25 cellular contexts compared by ENCODE assay signal in genomic region chr1:109269981-109270622, GRCh38. TPM values are rescaled to one million over a fixed set of nuclear protein-coding genes. Genes with fewer than 3 reads are reported as not detected.
DNase-seq lines count a peak whose midpoint lies in the region; ATAC-seq, FAIRE-seq and TF ChIP-seq lines count a peak whose summit lies in the region.
"Had no signal": no experiment of that assay in that cellular context is flagged by ENCODE, and none has a peak within 500 bp of the region (broad histone marks: within the 10 kb centered on the region; RNA-seq: fewer than 3 reads in every experiment).

No MANE protein-coding gene starts in this region.

- intact Hi-C loops in posterior vena cava (cut with DNase I): loop anchor here in 1 of 2 donors (10.0 kb wide), 1 partner anchor 265 kb away; the partner anchor contains the start of gene GPR61

- H3K36me3 Mint-ChIP-seq in astrocyte (ENCODE audit: low read depth, unreplicated experiment) (peaks cover 14% of the 10 kb centered on the region), WTC11 (peaks cover 9% of the 10 kb centered on the region)

- no peak overlapping the region for H3K4me2 ChIP-seq in astrocyte (ENCODE audit: low read length)
- H3K4me2 ChIP-seq: PC-9 had no signal

- no peaks in the 10 kb centered on the region for H4K20me1 ChIP-seq in astrocyte (ENCODE audit: insufficient read depth, low read length)

- H3K27me3 ChIP-seq in H7 (ENCODE audit: control insufficient read depth, insufficient read depth, low read length): no peaks in the 10 kb centered on the region
- no peaks in the 10 kb centered on the region for H3K27me3 ChIP-seq in astrocyte (ENCODE audit: insufficient read depth, low read length)
- H3K27me3 ChIP-seq in layer of hippocampus (ENCODE audit: control insufficient read depth, insufficient read depth, low read length): no peaks in the 10 kb centered on the region

- H3K4me3 Mint-ChIP-seq in astrocyte (ENCODE audit: unreplicated experiment): no peak overlapping the region
- no peak overlapping the region for H3K4me3 Mint-ChIP-seq in WTC11

- CTCF ChIA-PET in WTC11 (lab: Charles Lee): interaction anchor here (1.0 kb wide), 1 partner anchor 79 kb away, joined by 3 read pairs; no protein-coding TSS in a partner anchor

- no peak overlapping the region for H2AFZ ChIP-seq in astrocyte (ENCODE audit: low read depth, low read length)
- H2AFZ ChIP-seq: PC-9 had no signal

- H3K27ac ChIP-seq in astrocyte (ENCODE audit: low read depth, low read length) (no peak overlapping the region), layer of hippocampus (ENCODE audit: low read depth, low read length) (peak overlapping the region; percentile 12)
- H3K27ac ChIP-seq: C4-2B, PC-9 had no signal

- no peak for FAIRE-seq in astrocyte (lab: Jason Lieb, UNC)
- FAIRE-seq: A204.1, D721Med had no signal

- ATAC-seq in GM19023 (IDR thresholded peaks at IDR 0.05; ENCODE audit: unreplicated experiment): no peak
- ATAC-seq in GM18873 (IDR thresholded peaks at IDR 0.05; ENCODE audit: low FRiP score, unreplicated experiment): no peak
- no peak for ATAC-seq in WTC11

- H3K27ac Mint-ChIP-seq in astrocyte (ENCODE audit: unreplicated experiment) (peak overlapping the region; percentile 20), WTC11 (no peak overlapping the region)

- H3K36me3 ChIP-seq in H7 (replicated peaks; ENCODE audit: control insufficient read depth, insufficient read depth, low read length) (no peaks in the 10 kb centered on the region; the same call in none of the 2 replicates), astrocyte (ENCODE audit: insufficient read depth, low read length) (no peaks in the 10 kb centered on the region)

- no peak overlapping the region for H3K4me3 ChIP-seq in H7 (ENCODE audit: insufficient read depth, low read depth, low read length)
- H3K4me3 ChIP-seq in astrocyte (ENCODE audit: insufficient read depth, low read depth, low read length): no peak overlapping the region
- H3K4me3 ChIP-seq: HAP-1, PC-9 had no signal

- H3K4me1 ChIP-seq in astrocyte (ENCODE audit: insufficient read depth, low read length): peaks cover 17% of the 10 kb centered on the region
- H3K4me1 ChIP-seq: HAP-1 had no signal

- DNase-seq in H7: peak; percentile 46
- DNase-seq in astrocyte (ENCODE audit: low read depth): no peak
- peak; percentile 78 for DNase-seq in posterior vena cava (ENCODE audit: low spot score)
- no peak for DNase-seq in WTC11 (ENCODE audit: low spot score)
- DNase-seq in CD1c-positive myeloid dendritic cell (ENCODE audit: extremely low spot score): no peak
- DNase-seq: DMS53, GDM1, KBM-7, MM.1S, NCI-H1092, NCI-H1436 treated with DMSO at 0.1 percent for 48 hours, NCI-H2029 treated with DMSO at 0.1 percent for 48 hours, NCI-H226, NCI-H510A treated with DMSO at 0.1 percent for 48 hours, NCI-H748 treated with DMSO at 0.1 percent for 48 hours, PC-9, RPMI8226 had no signal

- H3K79me2 ChIP-seq in astrocyte (ENCODE audit: insufficient read depth, low read length): no peaks in the 10 kb centered on the region

- H3K4me1 Mint-ChIP-seq in astrocyte (ENCODE audit: low read depth, unreplicated experiment) (peaks cover 15% of the 10 kb centered on the region), WTC11 (peaks cover 14% of the 10 kb centered on the region)

- H3K27me3 Mint-ChIP-seq in astrocyte (ENCODE audit: low read depth, unreplicated experiment) (peaks cover 1% of the 10 kb centered on the region), WTC11 (ENCODE audit: low read depth) (no peaks in the 10 kb centered on the region)

- POLR2A ChIA-PET in WTC11 (lab: Charles Lee): no interaction called here

- peaks cover 2% of the 10 kb centered on the region for H3K9me3 Mint-ChIP-seq in astrocyte (ENCODE audit: unreplicated experiment)
- no peaks in the 10 kb centered on the region for H3K9me3 Mint-ChIP-seq in WTC11

- H3K9me3 ChIP-seq in astrocyte (ENCODE audit: insufficient read depth, low read depth, low read length): peaks cover 6% of the 10 kb centered on the region
- H3K9me3 ChIP-seq: HAP-1 had no signal

- no peak overlapping the region for H3K9ac ChIP-seq in astrocyte (ENCODE audit: low read length)

- no peak for TF ChIP-seq CTCF in astrocyte (IDR thresholded peaks at IDR 0.05; ENCODE audit: insufficient read depth, low read depth, low read length)
- TF ChIP-seq CTCF in WTC11 (IDR thresholded peaks at IDR 0.05): no peak

TF ChIP-seq in WTC11, 78 proteins besides CTCF, POLR2A, EP300 and RAD21 (continues in another document):
- no peak for TF ChIP-seq NR3C1 (CRISPR knock-in tag; conservative IDR thresholded peaks at IDR 0.05; ENCODE audit: low read depth)
- TF ChIP-seq NFATC4 (CRISPR knock-in tag; IDR thresholded peaks at IDR 0.05): no peak
- TF ChIP-seq GRHL2 (CRISPR knock-in tag; IDR thresholded peaks at IDR 0.05; ENCODE audit: insufficient replicate concordance, severe bottlenecking): no peak
- no peak for TF ChIP-seq GTF2I (CRISPR knock-in tag; conservative IDR thresholded peaks at IDR 0.05)
- no peak for TF ChIP-seq ZNF671 (CRISPR knock-in tag; IDR thresholded peaks at IDR 0.05)
- no peak for TF ChIP-seq SMAD3 (CRISPR knock-in tag; IDR thresholded peaks at IDR 0.05; ENCODE audit: borderline replicate concordance)
- TF ChIP-seq ARID4B (CRISPR knock-in tag; IDR thresholded peaks at IDR 0.05; ENCODE audit: borderline replicate concordance): no peak
- TF ChIP-seq, protein P1, sequence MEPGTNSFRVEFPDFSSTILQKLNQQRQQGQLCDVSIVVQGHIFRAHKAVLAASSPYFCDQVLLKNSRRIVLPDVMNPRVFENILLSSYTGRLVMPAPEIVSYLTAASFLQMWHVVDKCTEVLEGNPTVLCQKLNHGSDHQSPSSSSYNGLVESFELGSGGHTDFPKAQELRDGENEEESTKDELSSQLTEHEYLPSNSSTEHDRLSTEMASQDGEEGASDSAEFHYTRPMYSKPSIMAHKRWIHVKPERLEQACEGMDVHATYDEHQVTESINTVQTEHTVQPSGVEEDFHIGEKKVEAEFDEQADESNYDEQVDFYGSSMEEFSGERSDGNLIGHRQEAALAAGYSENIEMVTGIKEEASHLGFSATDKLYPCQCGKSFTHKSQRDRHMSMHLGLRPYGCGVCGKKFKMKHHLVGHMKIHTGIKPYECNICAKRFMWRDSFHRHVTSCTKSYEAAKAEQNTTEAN (CRISPR knock-in tag; IDR thresholded peaks at IDR 0.05): no peak
- TF ChIP-seq RORB (CRISPR knock-in tag; IDR thresholded peaks at IDR 0.05): no peak
- TF ChIP-seq ZNF219 (CRISPR knock-in tag; IDR thresholded peaks at IDR 0.05; ENCODE audit: borderline replicate concordance): no peak
- no peak for TF ChIP-seq NR1H2 (CRISPR knock-in tag; IDR thresholded peaks at IDR 0.05)
- TF ChIP-seq ZNF121 (CRISPR knock-in tag; IDR thresholded peaks at IDR 0.05): no peak
- TF ChIP-seq, protein P2, sequence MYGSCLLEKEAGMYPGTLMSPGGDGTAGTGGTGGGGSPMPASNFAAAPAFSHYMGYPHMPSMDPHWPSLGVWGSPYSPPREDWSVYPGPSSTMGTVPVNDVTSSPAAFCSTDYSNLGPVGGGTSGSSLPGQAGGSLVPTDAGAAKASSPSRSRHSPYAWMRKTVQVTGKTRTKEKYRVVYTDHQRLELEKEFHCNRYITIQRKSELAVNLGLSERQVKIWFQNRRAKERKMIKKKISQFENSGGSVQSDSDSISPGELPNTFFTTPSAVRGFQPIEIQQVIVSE (CRISPR knock-in tag; IDR thresholded peaks at IDR 0.05; ENCODE audit: borderline replicate concordance): no peak

RNA-seq across cellular contexts. Expression of gene PSRC1, which starts 12.8 kb away (rescaled TPM):
- 112 and 141 TPM in 2 replicates for total RNA-seq in H7 (2014; rRNA removed; shearing (Covaris generic))
- total RNA-seq in astrocyte (4.5 and 7.7 TPM in 2 replicates), posterior vena cava (1 to 10 TPM; 1.7 to 2.2 TPM), WTC11 (2021) (56.9 to 68.4 TPM (median 64.1 TPM) in 3 replicates)

RNA-seq across cellular contexts. Expression of gene CELSR2, which starts 20.8 kb away (rescaled TPM):
- total RNA-seq in H7 (2014; rRNA removed; shearing (Covaris generic)): 7.8 and 11.0 TPM in 2 replicates
- total RNA-seq in astrocyte (8.5 and 10.0 TPM in 2 replicates), posterior vena cava (1 to 10 TPM; 2.8 to 3.3 TPM), WTC11 (2021) (26.8 to 31.3 TPM (median 28.2 TPM) in 3 replicates)

RNA-seq across cellular contexts. Expression of gene MYBPHL, which starts 36.7 kb away (rescaled TPM):
- total RNA-seq in H7 (2014; rRNA removed; shearing (Covaris generic)): not detected in 2 replicates
- total RNA-seq in astrocyte (not detected in 2 replicates), posterior vena cava (under 1 TPM in 1 of 2 donors, not detected in 1; 0.29 TPM), WTC11 (2021) (0.23 to 1.2 TPM (median 0.94 TPM) in 3 replicates)
- total RNA-seq: HT1080, PC-9 had no signal

RNA-seq across cellular contexts. Expression of gene SARS1, which starts 56.4 kb away (rescaled TPM):
- 270 TPM in 2 replicates for total RNA-seq in H7 (2014; rRNA removed; shearing (Covaris generic))
- total RNA-seq in astrocyte (350 and 355 TPM in 2 replicates), posterior vena cava (100 to 1,000 TPM; 131 to 132 TPM), WTC11 (2021) (126 to 149 TPM (median 129 TPM) in 3 replicates)

Comparison
In these comparisons a context has a peak if more than half of its experiments do, and no peak if none do; other contexts are left out.
1. DNase-seq: peak in H7 (single experiment) and posterior vena cava (single experiment); none in astrocyte (single experiment), WTC11 (single experiment) and CD1c-positive myeloid dendritic cell (single experiment).